23 cellular contexts compared by ENCODE assay signal in the genomic region with DNA sequence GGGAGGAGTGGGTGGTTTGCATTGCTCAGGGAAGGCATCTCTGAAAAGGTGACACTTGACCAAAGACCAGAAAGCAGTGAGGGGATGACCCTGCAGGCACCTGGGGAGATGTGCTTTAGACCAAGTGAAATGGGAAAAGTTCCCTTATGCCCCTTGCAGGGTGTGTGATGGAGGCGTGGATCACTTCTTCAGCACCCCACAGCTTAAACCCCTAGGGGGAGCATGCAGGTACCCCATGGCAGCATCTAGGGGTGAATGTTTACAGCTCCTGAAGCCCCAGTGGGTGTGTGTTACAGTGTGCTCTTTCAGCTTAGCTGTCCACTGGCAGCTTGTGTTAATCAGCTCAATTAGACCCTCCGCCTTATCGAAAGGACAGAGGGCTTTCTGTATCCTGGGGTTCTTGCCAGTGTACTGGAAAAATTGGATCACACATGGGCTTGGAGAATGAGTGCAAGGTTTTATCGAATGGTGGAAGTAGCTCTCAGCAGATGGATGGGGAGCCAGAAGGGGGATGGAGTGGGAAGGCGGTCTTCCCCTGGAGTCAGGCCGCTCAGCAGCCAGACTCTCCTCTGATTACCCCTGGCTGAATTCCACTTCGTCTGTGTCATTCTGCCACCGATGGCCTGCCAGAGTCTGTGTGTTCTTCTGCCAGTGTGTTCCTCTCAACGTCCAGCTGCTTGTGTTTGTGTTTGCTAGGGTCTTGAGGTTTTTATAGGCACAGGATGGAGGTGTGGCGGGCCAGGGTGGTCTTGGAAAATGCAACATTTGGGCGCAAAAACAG. TPM values are rescaled to one million over a fixed set of nuclear protein-coding genes. Genes with fewer than 3 reads are reported as not detected.
A peak's percentile ranks its signal among the peaks of the same experiment; 100 is the strongest.
DNase-seq lines count a peak whose midpoint lies in the region; ATAC-seq, FAIRE-seq and TF ChIP-seq lines count a peak whose summit lies in the region.
"Had no signal": no experiment of that assay in that cellular context is flagged by ENCODE, and none has a peak within 500 bp of the region (broad histone marks: within the 10 kb centered on the region; RNA-seq: fewer than 3 reads in every experiment).

No MANE protein-coding gene starts in this region.

- no peak for FAIRE-seq in astrocyte (lab: Jason Lieb, UNC)
- FAIRE-seq: colon, GM12892 had no signal

- no peaks in the 10 kb centered on the region for H4K20me1 ChIP-seq in astrocyte (ENCODE audit: insufficient read depth, low read length)
- H4K20me1 ChIP-seq: BLaER1 treated with 17β-estradiol and CSF1 and Interleukin-3, amounts not matched to agents 10 nM and 100 nM had no signal

- POLR2A ChIA-PET in GM10248 (lab: Yijun Ruan, JAX): no interaction called here

- H3K9ac ChIP-seq in astrocyte (ENCODE audit: low read length): no peak overlapping the region
- H3K9ac ChIP-seq: BLaER1 treated with 17β-estradiol and CSF1 and Interleukin-3, amounts not matched to agents 10 nM and 100 nM had no signal

- ATAC-seq in Right ventricle myocardium superior (ENCODE audit: poor library complexity) (peak; percentile 87), left ventricle myocardium superior (peak; percentile 90), GM18519 (IDR thresholded peaks at IDR 0.05; ENCODE audit: low FRiP score, unreplicated experiment) (no peak)
- ATAC-seq: effector memory CD8-positive, alpha-beta T cell; sciatic nerve; stimulated activated naive B cell treated with anti-CD40 and anti-IgM and Interleukin-4, amounts not matched to agents 10 μg/mL and 1 μg/mL and 100 μg/mL, for 72 hours had no signal

- no peak overlapping the region for H3K4me3 Mint-ChIP-seq in astrocyte (ENCODE audit: unreplicated experiment)
- no peak overlapping the region for H3K4me3 Mint-ChIP-seq in Calu3 (ENCODE audit: low read depth, unreplicated experiment)
- H3K4me3 Mint-ChIP-seq: activated naive CD4-positive, alpha-beta T cell treated with anti-CD3 and anti-CD28 coated beads, Interleukin-2, amount 50 U/mL, for 24 hours; effector memory CD8-positive, alpha-beta T cell; stimulated activated naive B cell treated with anti-CD40 and anti-IgM and Interleukin-4, amounts not matched to agents 10 μg/mL and 1 μg/mL and 100 μg/mL, for 72 hours had no signal

- H3K9me3 Mint-ChIP-seq in astrocyte (ENCODE audit: unreplicated experiment) (peaks cover 14% of the 10 kb centered on the region), Calu3 (ENCODE audit: low read depth, unreplicated experiment) (peaks cover 3% of the 10 kb centered on the region)
- H3K9me3 Mint-ChIP-seq: activated naive CD4-positive, alpha-beta T cell treated with anti-CD3 and anti-CD28 coated beads, Interleukin-2, amount 50 U/mL, for 24 hours; effector memory CD8-positive, alpha-beta T cell had no signal

- peaks cover 2% of the 10 kb centered on the region for H3K27me3 Mint-ChIP-seq in astrocyte (ENCODE audit: low read depth, unreplicated experiment)
- H3K27me3 Mint-ChIP-seq in Calu3 (ENCODE audit: unreplicated experiment): no peaks in the 10 kb centered on the region

- intact Hi-C loops in Right ventricle myocardium superior (cut with DNase I) (no loop called here), left ventricle myocardium superior (cut with micrococcal nuclease) (no loop called here), Calu3 (cut with micrococcal nuclease; ENCODE audit: unreplicated experiment) (no loop called here), esophagus squamous epithelium (cut with DNase I) (no loop called here)

- no peak overlapping the region for H2AFZ ChIP-seq in astrocyte (ENCODE audit: low read depth, low read length)

- no peaks in the 10 kb centered on the region for H3K79me2 ChIP-seq in astrocyte (ENCODE audit: insufficient read depth, low read length)

- CTCF ChIA-PET in GM10248 (lab: Yijun Ruan, JAX) (interaction anchor here (1.2 to 1.6 kb wide), 4 partner anchors 15 to 57 kb away, joined by 4 to 8 read pairs (median 4); no protein-coding TSS in a partner anchor), Calu3 (lab: Charles Lee) (interaction anchor here (1.0 kb wide), 1 partner anchor 51 kb away, joined by 5 read pairs; no protein-coding TSS in a partner anchor)

- H3K27ac Mint-ChIP-seq in astrocyte (ENCODE audit: unreplicated experiment): peak overlapping the region; percentile 11
- no peak overlapping the region for H3K27ac Mint-ChIP-seq in Calu3 (ENCODE audit: unreplicated experiment)
- H3K27ac Mint-ChIP-seq: activated naive CD4-positive, alpha-beta T cell treated with anti-CD3 and anti-CD28 coated beads, Interleukin-2, amount 50 U/mL, for 24 hours; effector memory CD8-positive, alpha-beta T cell; stimulated activated naive B cell treated with anti-CD40 and anti-IgM and Interleukin-4, amounts not matched to agents 10 μg/mL and 1 μg/mL and 100 μg/mL, for 72 hours had no signal

- no peak for TF ChIP-seq POLR2A in esophagus squamous epithelium (IDR thresholded peaks at IDR 0.05)

- H3K36me3 Mint-ChIP-seq in astrocyte (ENCODE audit: low read depth, unreplicated experiment) (peaks cover 4% of the 10 kb centered on the region), Calu3 (ENCODE audit: insufficient read depth, unreplicated experiment) (no peaks in the 10 kb centered on the region)
- H3K36me3 Mint-ChIP-seq: activated naive CD4-positive, alpha-beta T cell treated with anti-CD3 and anti-CD28 coated beads, Interleukin-2, amount 50 U/mL, for 24 hours; stimulated activated naive B cell treated with anti-CD40 and anti-IgM and Interleukin-4, amounts not matched to agents 10 μg/mL and 1 μg/mL and 100 μg/mL, for 72 hours had no signal

- no peak for TF ChIP-seq CTCF in right atrium auricular region (IDR thresholded peaks at IDR 0.05)
- no peak for TF ChIP-seq CTCF in astrocyte (IDR thresholded peaks at IDR 0.05; ENCODE audit: insufficient read depth, low read depth, low read length)
- no peak for TF ChIP-seq CTCF in GM10248 (IDR thresholded peaks at IDR 0.05; ENCODE audit: control extremely low read depth, extremely low read depth, low read depth, missing control alignments)
- no peak for TF ChIP-seq CTCF in Calu3 (IDR thresholded peaks at IDR 0.05; ENCODE audit: unreplicated experiment)
- no peak for TF ChIP-seq CTCF in esophagus squamous epithelium (IDR thresholded peaks at IDR 0.05)

- 79 to 87% methylated on average over 4 to 8 of the region's 11 CpGs for WGBS in esophagus squamous epithelium, 2 donors

- H3K9me3 ChIP-seq in right atrium auricular region: no peaks in the 10 kb centered on the region
- peaks cover 6% of the 10 kb centered on the region for H3K9me3 ChIP-seq in astrocyte (ENCODE audit: insufficient read depth, low read depth, low read length)
- H3K9me3 ChIP-seq in esophagus squamous epithelium: peaks cover 0 to 8% (median 0%) of the 10 kb centered on the region in 3 donors
- H3K9me3 ChIP-seq: testis had no signal

- no peaks in the 10 kb centered on the region for H3K36me3 ChIP-seq in right atrium auricular region
- H3K36me3 ChIP-seq in astrocyte (ENCODE audit: insufficient read depth, low read length): no peaks in the 10 kb centered on the region
- no peaks in the 10 kb centered on the region for H3K36me3 ChIP-seq in esophagus squamous epithelium
- H3K36me3 ChIP-seq: BLaER1 treated with 17β-estradiol and CSF1 and Interleukin-3, amounts not matched to agents 10 nM and 100 nM had no signal

- H3K4me2 ChIP-seq in astrocyte (ENCODE audit: low read length): no peak overlapping the region
- H3K4me2 ChIP-seq: BLaER1 treated with 17β-estradiol and CSF1 and Interleukin-3, amounts not matched to agents 10 nM and 100 nM had no signal

- peak; percentile 46 for DNase-seq in Right ventricle myocardium superior
- no peak for DNase-seq in right atrium auricular region (ENCODE audit: low spot score)
- DNase-seq in astrocyte (ENCODE audit: low read depth): no peak
- peak; percentile 38 for DNase-seq in left ventricle myocardium superior
- DNase-seq in GM10248 (ENCODE audit: extremely low spot score): no peak
- DNase-seq in Calu3: no peak
- DNase-seq in esophagus squamous epithelium (lab: John Stamatoyannopoulos, UW): no peak
- DNase-seq: activated CD4-positive, alpha-beta T cell treated with anti-CD3 and anti-CD28 coated beads for 4 hours; effector memory CD8-positive, alpha-beta T cell; glutamatergic neuron; GOT3; KBM-7; NCI-H2081; NCI-H510A treated with DMSO at 0.1 percent for 48 hours; nucleus accumbens; stimulated activated naive B cell treated with anti-CD40 and anti-IgM and Interleukin-4, amounts not matched to agents 10 μg/mL and 1 μg/mL and 100 μg/mL, for 72 hours; testis had no signal

- H3K4me3 ChIP-seq in right atrium auricular region: no peak overlapping the region
- H3K4me3 ChIP-seq in astrocyte (ENCODE audit: insufficient read depth, low read depth, low read length): no peak overlapping the region
- H3K4me3 ChIP-seq in esophagus squamous epithelium: no peak overlapping the region
- H3K4me3 ChIP-seq: BLaER1 treated with 17β-estradiol and CSF1 and Interleukin-3, amounts not matched to agents 10 nM and 100 nM; testis had no signal

- BruUV-seq in Calu3 (replicated peaks; lab: Mats Ljungman, UMichigan): no TSS peak

- no peaks in the 10 kb centered on the region for H3K27me3 ChIP-seq in right atrium auricular region
- no peaks in the 10 kb centered on the region for H3K27me3 ChIP-seq in astrocyte (ENCODE audit: insufficient read depth, low read length)
- no peaks in the 10 kb centered on the region for H3K27me3 ChIP-seq in esophagus squamous epithelium
- H3K27me3 ChIP-seq: BLaER1 treated with 17β-estradiol and CSF1 and Interleukin-3, amounts not matched to agents 10 nM and 100 nM; testis had no signal

- H3K27ac ChIP-seq in right atrium auricular region: no peak overlapping the region
- H3K27ac ChIP-seq in astrocyte (ENCODE audit: low read depth, low read length): no peak overlapping the region
- no peak overlapping the region for H3K27ac ChIP-seq in esophagus squamous epithelium
- H3K27ac ChIP-seq: BLaER1 treated with 17β-estradiol and CSF1 and Interleukin-3, amounts not matched to agents 10 nM and 100 nM; testis had no signal

- H3K4me1 Mint-ChIP-seq in astrocyte (ENCODE audit: low read depth, unreplicated experiment) (peaks cover 19% of the 10 kb centered on the region), Calu3 (ENCODE audit: low read depth, unreplicated experiment) (no peaks in the 10 kb centered on the region)
- H3K4me1 Mint-ChIP-seq: stimulated activated naive B cell treated with anti-CD40 and anti-IgM and Interleukin-4, amounts not matched to agents 10 μg/mL and 1 μg/mL and 100 μg/mL, for 72 hours had no signal

- H3K4me1 ChIP-seq in right atrium auricular region (peaks cover 0 to 6% of the 10 kb centered on the region in 2 donors), astrocyte (ENCODE audit: insufficient read depth, low read length) (no peaks in the 10 kb centered on the region), esophagus squamous epithelium (no peaks in the 10 kb centered on the region)
- H3K4me1 ChIP-seq: BLaER1 treated with 17β-estradiol and CSF1 and Interleukin-3, amounts not matched to agents 10 nM and 100 nM; testis had no signal

RNA-seq across cellular contexts. Expression of a gene that starts 6.3 kb away (rescaled TPM):
- 10.0 TPM for total RNA-seq in Right ventricle myocardium superior
- total RNA-seq in right atrium auricular region: 10 to 100 TPM in 1 of 2 donors, 1 to 10 TPM in 1; 8.1 to 17.1 TPM
- not detected in 2 replicates for total RNA-seq in astrocyte
- total RNA-seq in left ventricle myocardium superior: 5.3 TPM
- not detected in 2 replicates for total RNA-seq in Calu3 (2022)
- total RNA-seq in esophagus squamous epithelium: 10 to 100 TPM in 1 of 4 donors, 1 to 10 TPM in 3; 1.5 to 13.9 (median 5.1) TPM

RNA-seq across cellular contexts. Expression of a gene that starts 6.4 kb away (rescaled TPM):
- total RNA-seq in Right ventricle myocardium superior: 2.2 TPM
- 1 to 10 TPM; 1.3 to 4.0 TPM for total RNA-seq in right atrium auricular region
- not detected in 2 replicates for total RNA-seq in astrocyte
- 1.3 TPM for total RNA-seq in left ventricle myocardium superior
- total RNA-seq in Calu3 (2022): 1.1 and 1.3 TPM in 2 replicates
- total RNA-seq in esophagus squamous epithelium: 1 to 10 TPM in 2 of 4 donors, under 1 TPM in 1, not detected in 1; 0.64 to 3.1 (median 1.7) TPM

RNA-seq across cellular contexts. Expression of a gene that starts 35.8 kb away (rescaled TPM):
- total RNA-seq in Right ventricle myocardium superior (0.11 TPM), right atrium auricular region (not detected), astrocyte (not detected in 2 replicates), left ventricle myocardium superior (not detected), Calu3 (2022) (not detected in 2 replicates), esophagus squamous epithelium (1 to 10 TPM in 1 of 4 donors, under 1 TPM in 1, not detected in 2; 0.95 to 1.2 TPM)

Comparison
In these comparisons a context has a peak if more than half of its experiments do, and no peak if none do; other contexts are left out.
1. DNase-seq: peak in Right ventricle myocardium superior (single experiment) and left ventricle myocardium superior (single experiment); none in right atrium auricular region (single experiment), astrocyte (single experiment), GM10248 (single experiment), Calu3 (single experiment) and esophagus squamous epithelium (single experiment).